In the genomic region with DNA sequence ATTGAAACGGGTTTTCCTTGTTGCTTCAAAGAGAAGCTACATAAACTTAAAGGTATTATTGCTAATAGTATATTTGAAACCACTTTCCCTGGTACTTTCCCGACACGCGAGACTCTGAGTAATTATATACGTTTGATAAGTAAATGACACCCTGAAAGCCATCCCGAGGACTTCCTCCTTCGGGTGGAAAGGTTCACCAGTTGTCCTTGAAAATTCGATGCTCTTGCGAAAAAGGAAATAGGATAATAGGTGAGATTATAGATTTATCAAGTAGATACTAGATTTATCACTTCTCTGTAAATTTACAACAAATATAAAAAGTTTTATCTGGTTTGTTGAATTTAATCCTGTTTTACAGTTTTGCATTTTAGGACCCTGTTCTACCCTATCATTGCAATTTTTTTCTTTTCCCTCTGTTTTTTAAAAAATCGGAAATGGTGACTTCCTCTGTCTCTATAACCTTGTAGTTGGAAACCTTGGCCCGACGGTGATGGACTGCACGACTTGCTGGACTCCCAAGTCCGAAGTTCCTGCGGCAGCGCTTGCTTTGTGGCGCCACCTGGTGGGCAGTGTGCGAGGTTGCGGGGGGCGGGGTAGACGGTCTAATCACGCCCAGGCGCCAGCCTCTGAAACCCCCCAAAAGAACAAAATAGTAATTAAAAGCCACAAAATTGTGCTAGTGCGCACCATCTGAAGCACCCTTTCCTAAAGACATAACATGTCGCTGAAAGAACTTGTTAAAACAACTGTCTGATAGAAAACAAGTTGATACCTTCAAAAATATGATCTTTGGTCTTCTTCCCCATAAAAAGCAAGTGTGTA, we compare ENCODE assay signal across 1 cellular context.
A peak's percentile ranks its signal among the peaks of the same experiment; 100 is the strongest.
TF ChIP-seq lines count a peak whose summit lies in the region.

No MANE protein-coding gene starts in this region.

TF ChIP-seq in HepG2, 621 proteins besides CTCF, POLR2A, EP300 and RAD21 (continued from another document and continues in another):
- TF ChIP-seq, protein P1, sequence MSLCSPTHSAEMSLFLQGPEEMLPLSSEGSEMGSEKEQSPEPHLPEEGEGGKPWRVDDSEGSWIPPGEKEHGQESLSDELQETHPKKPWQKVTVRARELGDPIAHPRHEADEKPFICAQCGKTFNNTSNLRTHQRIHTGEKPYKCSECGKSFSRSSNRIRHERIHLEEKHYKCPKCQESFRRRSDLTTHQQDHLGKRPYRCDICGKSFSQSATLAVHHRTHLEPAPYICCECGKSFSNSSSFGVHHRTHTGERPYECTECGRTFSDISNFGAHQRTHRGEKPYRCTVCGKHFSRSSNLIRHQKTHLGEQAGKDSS (CRISPR knock-in tag; IDR thresholded peaks at IDR 0.05; ENCODE audit: borderline replicate concordance, low read depth), result peak; percentile 86; the same call in 1 of the 2 replicates
- TF ChIP-seq HOXD1 (CRISPR knock-in tag; IDR thresholded peaks at IDR 0.05) (no peak), ZC3H4 (CRISPR knock-in tag; IDR thresholded peaks at IDR 0.05; ENCODE audit: borderline replicate concordance) (no peak), MTA1 (CRISPR knock-in tag; IDR thresholded peaks at IDR 0.05; ENCODE audit: borderline replicate concordance) (peak; percentile 71; the same call in 1 of the 2 replicates), SOX13 (IDR thresholded peaks at IDR 0.05) (no peak), SOX13 (CRISPR knock-in tag; conservative IDR thresholded peaks at IDR 0.05 in 1 of 2, IDR thresholded peaks at IDR 0.05 in 1 of 2) (peak in 1 of 2 experiments; percentile 28; a peak in 1 of 4 replicates), ZIK1 (CRISPR knock-in tag; IDR thresholded peaks at IDR 0.05; ENCODE audit: borderline replicate concordance, low read depth) (no peak), SAP130 (CRISPR knock-in tag; IDR thresholded peaks at IDR 0.05; ENCODE audit: low read depth) (peak; percentile 64; the same call in 1 of the 2 replicates), ZNF549 (CRISPR knock-in tag; IDR thresholded peaks at IDR 0.05) (no peak), ZNF660 (CRISPR knock-in tag; IDR thresholded peaks at IDR 0.05; ENCODE audit: borderline replicate concordance, low read depth) (no peak), CCDC6 (CRISPR knock-in tag; IDR thresholded peaks at IDR 0.05) (peak; percentile 31; the same call in 1 of the 2 replicates), ZNF10 (CRISPR knock-in tag; IDR thresholded peaks at IDR 0.05; ENCODE audit: borderline replicate concordance, low read depth) (no peak), SP1 (IDR thresholded peaks at IDR 0.05) (no peak), SP1 (CRISPR knock-in tag; IDR thresholded peaks at IDR 0.05) (peak; percentile 79), PHF20 (CRISPR knock-in tag; IDR thresholded peaks at IDR 0.05) (no peak), CBFB (CRISPR knock-in tag; IDR thresholded peaks at IDR 0.05) (0 out of 2 replicates have a peak, but pooled peaks have one; percentile 35), ZNF652 (CRISPR knock-in tag; IDR thresholded peaks at IDR 0.05; ENCODE audit: borderline replicate concordance, low read depth) (no peak), ZNF251 (CRISPR knock-in tag; IDR thresholded peaks at IDR 0.05) (no peak), CAMTA2 (CRISPR knock-in tag; IDR thresholded peaks at IDR 0.05; ENCODE audit: borderline replicate concordance) (no peak), MAFK (conservative IDR thresholded peaks at IDR 0.05 in 1 of 2, IDR thresholded peaks at IDR 0.05 in 1 of 2; ENCODE audit: low read length in 2 of 2) (no peak), ZKSCAN8 (CRISPR knock-in tag; IDR thresholded peaks at IDR 0.05; ENCODE audit: borderline replicate concordance) (no peak), PAF1 (CRISPR knock-in tag; IDR thresholded peaks at IDR 0.05) (no peak), KMT2B (CRISPR knock-in tag; IDR thresholded peaks at IDR 0.05) (no peak), SOX6 (IDR thresholded peaks at IDR 0.05) (no peak), SOX6 (CRISPR knock-in tag; IDR thresholded peaks at IDR 0.05) (peak; percentile 43; the same call in 1 of the 2 replicates), YY1 (IDR thresholded peaks at IDR 0.05; ENCODE audit: insufficient read depth, insufficient replicate concordance, low read depth, low read length) (peak; percentile 80), SRSF9 (IDR thresholded peaks at IDR 0.05; ENCODE audit: borderline replicate concordance, insufficient read depth, low read depth, low read length, poor library complexity, severe bottlenecking) (no peak), TMF1 (CRISPR knock-in tag; IDR thresholded peaks at IDR 0.05; ENCODE audit: low read depth) (no peak), MYNN (CRISPR knock-in tag; IDR thresholded peaks at IDR 0.05; ENCODE audit: low read depth) (no peak), STAG1 (CRISPR knock-in tag; IDR thresholded peaks at IDR 0.05) (peak; percentile 98), BORCS8-MEF2B (CRISPR knock-in tag; IDR thresholded peaks at IDR 0.05) (0 out of 2 replicates have a peak, but pooled peaks have one; percentile 52), PHF21A (CRISPR knock-in tag; IDR thresholded peaks at IDR 0.05) (0 out of 2 replicates have a peak, but pooled peaks have one; percentile 31), CHD4 (IDR thresholded peaks at IDR 0.05; ENCODE audit: borderline replicate concordance, low read length) (no peak), ZNF776 (CRISPR knock-in tag; IDR thresholded peaks at IDR 0.05) (no peak), HNF4G (IDR thresholded peaks at IDR 0.05; ENCODE audit: borderline replicate concordance, low read depth, low read length) (peak; percentile 95), HNF4G (CRISPR knock-in tag; IDR thresholded peaks at IDR 0.05; ENCODE audit: borderline replicate concordance, low read depth) (peak; percentile 82; the same call in 1 of the 2 replicates), ZNF839 (CRISPR knock-in tag; IDR thresholded peaks at IDR 0.05; ENCODE audit: borderline replicate concordance) (no peak), HES4 (CRISPR knock-in tag; IDR thresholded peaks at IDR 0.05; ENCODE audit: borderline replicate concordance) (no peak), RFXAP (CRISPR knock-in tag; IDR thresholded peaks at IDR 0.05; ENCODE audit: borderline replicate concordance) (no peak), ZNF75D (CRISPR knock-in tag; IDR thresholded peaks at IDR 0.05; ENCODE audit: borderline replicate concordance) (no peak), XRCC5 (optimal IDR thresholded peaks at IDR 0.05; ENCODE audit: low read length) (peak; percentile 92)
- TF ChIP-seq, protein P2, sequence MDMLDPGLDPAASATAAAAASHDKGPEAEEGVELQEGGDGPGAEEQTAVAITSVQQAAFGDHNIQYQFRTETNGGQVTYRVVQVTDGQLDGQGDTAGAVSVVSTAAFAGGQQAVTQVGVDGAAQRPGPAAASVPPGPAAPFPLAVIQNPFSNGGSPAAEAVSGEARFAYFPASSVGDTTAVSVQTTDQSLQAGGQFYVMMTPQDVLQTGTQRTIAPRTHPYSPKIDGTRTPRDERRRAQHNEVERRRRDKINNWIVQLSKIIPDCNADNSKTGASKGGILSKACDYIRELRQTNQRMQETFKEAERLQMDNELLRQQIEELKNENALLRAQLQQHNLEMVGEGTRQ (IDR thresholded peaks at IDR 0.05; ENCODE audit: low read depth, low read length), result no peak
- TF ChIP-seq, protein P2 (CRISPR knock-in tag; IDR thresholded peaks at IDR 0.05; ENCODE audit: borderline replicate concordance), result no peak
- TF ChIP-seq, protein P3, sequence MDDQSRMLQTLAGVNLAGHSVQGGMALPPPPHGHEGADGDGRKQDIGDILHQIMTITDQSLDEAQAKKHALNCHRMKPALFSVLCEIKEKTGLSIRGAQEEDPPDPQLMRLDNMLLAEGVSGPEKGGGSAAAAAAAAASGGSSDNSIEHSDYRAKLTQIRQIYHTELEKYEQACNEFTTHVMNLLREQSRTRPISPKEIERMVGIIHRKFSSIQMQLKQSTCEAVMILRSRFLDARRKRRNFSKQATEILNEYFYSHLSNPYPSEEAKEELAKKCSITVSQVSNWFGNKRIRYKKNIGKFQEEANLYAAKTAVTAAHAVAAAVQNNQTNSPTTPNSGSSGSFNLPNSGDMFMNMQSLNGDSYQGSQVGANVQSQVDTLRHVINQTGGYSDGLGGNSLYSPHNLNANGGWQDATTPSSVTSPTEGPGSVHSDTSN (CRISPR knock-in tag; IDR thresholded peaks at IDR 0.05; ENCODE audit: borderline replicate concordance), result no peak
- TF ChIP-seq, protein P4, sequence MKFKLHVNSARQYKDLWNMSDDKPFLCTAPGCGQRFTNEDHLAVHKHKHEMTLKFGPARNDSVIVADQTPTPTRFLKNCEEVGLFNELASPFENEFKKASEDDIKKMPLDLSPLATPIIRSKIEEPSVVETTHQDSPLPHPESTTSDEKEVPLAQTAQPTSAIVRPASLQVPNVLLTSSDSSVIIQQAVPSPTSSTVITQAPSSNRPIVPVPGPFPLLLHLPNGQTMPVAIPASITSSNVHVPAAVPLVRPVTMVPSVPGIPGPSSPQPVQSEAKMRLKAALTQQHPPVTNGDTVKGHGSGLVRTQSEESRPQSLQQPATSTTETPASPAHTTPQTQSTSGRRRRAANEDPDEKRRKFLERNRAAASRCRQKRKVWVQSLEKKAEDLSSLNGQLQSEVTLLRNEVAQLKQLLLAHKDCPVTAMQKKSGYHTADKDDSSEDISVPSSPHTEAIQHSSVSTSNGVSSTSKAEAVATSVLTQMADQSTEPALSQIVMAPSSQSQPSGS (CRISPR knock-in tag; IDR thresholded peaks at IDR 0.05), result no peak
- TF ChIP-seq, protein P5, sequence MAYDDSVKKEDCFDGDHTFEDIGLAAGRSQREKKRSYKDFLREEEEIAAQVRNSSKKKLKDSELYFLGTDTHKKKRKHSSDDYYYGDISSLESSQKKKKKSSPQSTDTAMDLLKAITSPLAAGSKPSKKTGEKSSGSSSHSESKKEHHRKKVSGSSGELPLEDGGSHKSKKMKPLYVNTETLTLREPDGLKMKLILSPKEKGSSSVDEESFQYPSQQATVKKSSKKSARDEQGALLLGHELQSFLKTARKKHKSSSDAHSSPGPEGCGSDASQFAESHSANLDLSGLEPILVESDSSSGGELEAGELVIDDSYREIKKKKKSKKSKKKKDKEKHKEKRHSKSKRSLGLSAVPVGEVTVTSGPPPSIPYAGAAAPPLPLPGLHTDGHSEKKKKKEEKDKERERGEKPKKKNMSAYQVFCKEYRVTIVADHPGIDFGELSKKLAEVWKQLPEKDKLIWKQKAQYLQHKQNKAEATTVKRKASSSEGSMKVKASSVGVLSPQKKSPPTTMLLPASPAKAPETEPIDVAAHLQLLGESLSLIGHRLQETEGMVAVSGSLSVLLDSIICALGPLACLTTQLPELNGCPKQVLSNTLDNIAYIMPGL (CRISPR knock-in tag; IDR thresholded peaks at IDR 0.05; ENCODE audit: borderline replicate concordance in 1 of 2, low read depth in 1 of 2), result peak; percentile 72 to 92
- TF ChIP-seq, protein P6, sequence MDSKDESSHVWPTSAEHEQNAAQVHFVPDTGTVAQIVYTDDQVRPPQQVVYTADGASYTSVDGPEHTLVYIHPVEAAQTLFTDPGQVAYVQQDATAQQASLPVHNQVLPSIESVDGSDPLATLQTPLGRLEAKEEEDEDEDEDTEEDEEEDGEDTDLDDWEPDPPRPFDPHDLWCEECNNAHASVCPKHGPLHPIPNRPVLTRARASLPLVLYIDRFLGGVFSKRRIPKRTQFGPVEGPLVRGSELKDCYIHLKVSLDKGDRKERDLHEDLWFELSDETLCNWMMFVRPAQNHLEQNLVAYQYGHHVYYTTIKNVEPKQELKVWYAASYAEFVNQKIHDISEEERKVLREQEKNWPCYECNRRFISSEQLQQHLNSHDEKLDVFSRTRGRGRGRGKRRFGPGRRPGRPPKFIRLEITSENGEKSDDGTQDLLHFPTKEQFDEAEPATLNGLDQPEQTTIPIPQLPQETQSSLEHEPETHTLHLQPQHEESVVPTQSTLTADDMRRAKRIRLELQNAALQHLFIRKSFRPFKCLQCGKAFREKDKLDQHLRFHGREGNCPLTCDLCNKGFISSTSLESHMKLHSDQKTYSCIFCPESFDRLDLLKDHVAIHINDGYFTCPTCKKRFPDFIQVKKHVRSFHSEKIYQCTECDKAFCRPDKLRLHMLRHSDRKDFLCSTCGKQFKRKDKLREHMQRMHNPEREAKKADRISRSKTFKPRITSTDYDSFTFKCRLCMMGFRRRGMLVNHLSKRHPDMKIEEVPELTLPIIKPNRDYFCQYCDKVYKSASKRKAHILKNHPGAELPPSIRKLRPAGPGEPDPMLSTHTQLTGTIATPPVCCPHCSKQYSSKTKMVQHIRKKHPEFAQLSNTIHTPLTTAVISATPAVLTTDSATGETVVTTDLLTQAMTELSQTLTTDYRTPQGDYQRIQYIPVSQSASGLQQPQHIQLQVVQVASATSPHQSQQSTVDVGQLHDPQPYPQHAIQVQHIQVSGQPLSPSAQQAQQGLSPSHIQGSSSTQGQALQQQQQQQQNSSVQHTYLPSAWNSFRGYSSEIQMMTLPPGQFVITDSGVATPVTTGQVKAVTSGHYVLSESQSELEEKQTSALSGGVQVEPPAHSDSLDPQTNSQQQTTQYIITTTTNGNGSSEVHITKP (CRISPR knock-in tag; IDR thresholded peaks at IDR 0.05; ENCODE audit: low read depth), result 0 out of 2 replicates have a peak, but pooled peaks have one; percentile 31
- TF ChIP-seq, protein P7, sequence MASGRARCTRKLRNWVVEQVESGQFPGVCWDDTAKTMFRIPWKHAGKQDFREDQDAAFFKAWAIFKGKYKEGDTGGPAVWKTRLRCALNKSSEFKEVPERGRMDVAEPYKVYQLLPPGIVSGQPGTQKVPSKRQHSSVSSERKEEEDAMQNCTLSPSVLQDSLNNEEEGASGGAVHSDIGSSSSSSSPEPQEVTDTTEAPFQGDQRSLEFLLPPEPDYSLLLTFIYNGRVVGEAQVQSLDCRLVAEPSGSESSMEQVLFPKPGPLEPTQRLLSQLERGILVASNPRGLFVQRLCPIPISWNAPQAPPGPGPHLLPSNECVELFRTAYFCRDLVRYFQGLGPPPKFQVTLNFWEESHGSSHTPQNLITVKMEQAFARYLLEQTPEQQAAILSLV (CRISPR knock-in tag; IDR thresholded peaks at IDR 0.05; ENCODE audit: borderline replicate concordance), result no peak
- TF ChIP-seq, protein P8, sequence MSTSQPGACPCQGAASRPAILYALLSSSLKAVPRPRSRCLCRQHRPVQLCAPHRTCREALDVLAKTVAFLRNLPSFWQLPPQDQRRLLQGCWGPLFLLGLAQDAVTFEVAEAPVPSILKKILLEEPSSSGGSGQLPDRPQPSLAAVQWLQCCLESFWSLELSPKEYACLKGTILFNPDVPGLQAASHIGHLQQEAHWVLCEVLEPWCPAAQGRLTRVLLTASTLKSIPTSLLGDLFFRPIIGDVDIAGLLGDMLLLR (CRISPR knock-in tag; IDR thresholded peaks at IDR 0.05), result no peak
- TF ChIP-seq, protein P9, sequence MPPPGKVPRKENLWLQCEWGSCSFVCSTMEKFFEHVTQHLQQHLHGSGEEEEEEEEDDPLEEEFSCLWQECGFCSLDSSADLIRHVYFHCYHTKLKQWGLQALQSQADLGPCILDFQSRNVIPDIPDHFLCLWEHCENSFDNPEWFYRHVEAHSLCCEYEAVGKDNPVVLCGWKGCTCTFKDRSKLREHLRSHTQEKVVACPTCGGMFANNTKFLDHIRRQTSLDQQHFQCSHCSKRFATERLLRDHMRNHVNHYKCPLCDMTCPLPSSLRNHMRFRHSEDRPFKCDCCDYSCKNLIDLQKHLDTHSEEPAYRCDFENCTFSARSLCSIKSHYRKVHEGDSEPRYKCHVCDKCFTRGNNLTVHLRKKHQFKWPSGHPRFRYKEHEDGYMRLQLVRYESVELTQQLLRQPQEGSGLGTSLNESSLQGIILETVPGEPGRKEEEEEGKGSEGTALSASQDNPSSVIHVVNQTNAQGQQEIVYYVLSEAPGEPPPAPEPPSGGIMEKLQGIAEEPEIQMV (CRISPR knock-in tag; IDR thresholded peaks at IDR 0.05; ENCODE audit: low read depth), result peak; percentile 68; the same call in 1 of the 2 replicates
